ENCODE assay signal across 26 cellular contexts in the genomic region with DNA sequence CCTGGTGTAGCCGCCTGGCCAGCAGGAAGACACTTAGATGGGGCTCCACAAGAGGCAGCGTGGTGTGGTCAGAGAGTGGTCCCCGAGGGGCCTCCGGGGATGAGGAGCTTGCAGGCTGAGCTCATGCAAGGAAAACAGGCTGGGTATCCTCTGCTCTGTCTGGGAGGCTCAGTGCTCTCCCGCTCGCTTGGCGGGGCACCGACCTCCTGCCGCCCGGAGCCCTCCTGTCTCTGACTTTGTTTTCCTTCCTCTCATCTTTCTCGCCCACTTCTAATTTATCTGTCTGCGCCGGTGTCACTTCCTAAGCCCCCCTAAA. TPM values are rescaled to one million over a fixed set of nuclear protein-coding genes. Genes with fewer than 3 reads are reported as not detected.
"Had no signal": no experiment of that assay in that cellular context is flagged by ENCODE, and none has a peak within 500 bp of the region (broad histone marks: within the 10 kb centered on the region; RNA-seq: fewer than 3 reads in every experiment).

No MANE protein-coding gene starts in this region.

- DNase-seq: activated CD4-positive, alpha-beta T cell treated with anti-CD3 and anti-CD28 coated beads, Interleukin-2, amount 10 ng/mL, durations not matched to agents 24 days and 14 days; activated CD8-positive, alpha-beta T cell treated with anti-CD3 and anti-CD28 coated beads for 36 hours; activated naive CD4-positive, alpha-beta T cell treated with Interleukin-2 at 50 U/mL for 16 hours; activated naive CD8-positive, alpha-beta T cell treated with anti-CD3 and anti-CD28 coated beads, Interleukin-2, amount 10 ng/mL, durations not matched to agents 7 days and 5 days; activated T-cell treated with anti-CD3 and anti-CD28 coated beads, Interleukin-2, amount 50 U/mL, for 1 hour; body of pancreas; caudate nucleus; dorsolateral prefrontal cortex; foreskin melanocyte; head of caudate nucleus; left ventricle myocardium superior; naive thymus-derived CD8-positive, alpha-beta T cell; nucleus accumbens; stimulated activated CD4-positive, alpha-beta T cell treated with anti-CD3 and anti-CD28 coated beads, Interleukin-15, amount 100 ng/mL, for 24 hours; stimulated activated CD4-positive, alpha-beta T cell treated with anti-CD3 and anti-CD28 coated beads, Interleukin-2, amount 100 ng/mL, for 48 hours; T1000 had no signal

- H3K4me3 ChIP-seq: body of pancreas, dorsolateral prefrontal cortex, skin epidermis, tibial nerve had no signal

- H3K27ac Mint-ChIP-seq: activated CD4-positive, alpha-beta T cell treated with anti-CD3 and anti-CD28 coated beads, Interleukin-2, amount 10 ng/mL, durations not matched to agents 24 days and 14 days; activated CD8-positive, alpha-beta T cell treated with anti-CD3 and anti-CD28 coated beads for 36 hours; activated naive CD8-positive, alpha-beta T cell treated with anti-CD3 and anti-CD28 coated beads, Interleukin-2, amount 10 ng/mL, durations not matched to agents 7 days and 5 days; activated T-helper 2 cell treated with anti-CD3 and anti-CD28 coated beads, Interferon-gamma antibody, Interleukin-2, Interleukin-4, amounts not matched to agents 10 μg/mL and 5 μg/mL and 100 μg/mL, durations not matched to agents 14 hours and 24 hours and 36 hours; naive thymus-derived CD8-positive, alpha-beta T cell; progenitor cell of endocrine pancreas; stimulated activated naive CD8-positive, alpha-beta T cell treated with anti-CD3 and anti-CD28 coated beads, Interleukin-15, Interleukin-2, amounts not matched to agents 100 ng/mL and 50 ng/mL, for 24 hours had no signal

- FAIRE-seq: colon had no signal

- H3K27ac ChIP-seq: body of pancreas, dorsolateral prefrontal cortex, epithelial cell of prostate, skin epidermis, tibial nerve had no signal

- H3K4me1 Mint-ChIP-seq: activated CD4-positive, alpha-beta T cell treated with anti-CD3 and anti-CD28 coated beads, Interleukin-2, amount 10 ng/mL, durations not matched to agents 24 days and 14 days; activated naive CD8-positive, alpha-beta T cell treated with anti-CD3 and anti-CD28 coated beads, Interleukin-2, amount 10 ng/mL, durations not matched to agents 7 days and 5 days had no signal

- H3K27me3 Mint-ChIP-seq: activated CD4-positive, alpha-beta T cell treated with anti-CD3 and anti-CD28 coated beads, Interleukin-2, amount 10 ng/mL, durations not matched to agents 24 days and 14 days; activated naive CD8-positive, alpha-beta T cell treated with anti-CD3 and anti-CD28 coated beads, Interleukin-2, amount 10 ng/mL, durations not matched to agents 7 days and 5 days had no signal

- H3K36me3 Mint-ChIP-seq: activated naive CD8-positive, alpha-beta T cell treated with anti-CD3 and anti-CD28 coated beads, Interleukin-2, amount 10 ng/mL, durations not matched to agents 7 days and 5 days; naive thymus-derived CD8-positive, alpha-beta T cell had no signal

- H3K27me3 ChIP-seq: body of pancreas had no signal

- H3K4me1 ChIP-seq: body of pancreas, tibial nerve had no signal

- H3K9me3 ChIP-seq: body of pancreas, tibial nerve had no signal

- H3K36me3 ChIP-seq: tibial nerve had no signal

- H3K9me3 Mint-ChIP-seq: activated CD4-positive, alpha-beta T cell treated with anti-CD3 and anti-CD28 coated beads, Interleukin-2, amount 10 ng/mL, durations not matched to agents 24 days and 14 days; activated CD8-positive, alpha-beta T cell treated with anti-CD3 and anti-CD28 coated beads for 36 hours; activated naive CD8-positive, alpha-beta T cell treated with anti-CD3 and anti-CD28 coated beads, Interleukin-2, amount 10 ng/mL, durations not matched to agents 7 days and 5 days; activated T-helper 2 cell treated with anti-CD3 and anti-CD28 coated beads, Interferon-gamma antibody, Interleukin-2, Interleukin-4, amounts not matched to agents 10 μg/mL and 5 μg/mL and 100 μg/mL, durations not matched to agents 14 hours and 24 hours and 36 hours; naive thymus-derived CD8-positive, alpha-beta T cell; stimulated activated naive CD8-positive, alpha-beta T cell treated with anti-CD3 and anti-CD28 coated beads, Interleukin-15, Interleukin-2, amounts not matched to agents 100 ng/mL and 50 ng/mL, for 24 hours had no signal

- H3K4me3 Mint-ChIP-seq: activated CD4-positive, alpha-beta T cell treated with anti-CD3 and anti-CD28 coated beads, Interleukin-2, amount 10 ng/mL, durations not matched to agents 24 days and 14 days; activated CD8-positive, alpha-beta T cell treated with anti-CD3 and anti-CD28 coated beads for 36 hours; activated naive CD8-positive, alpha-beta T cell treated with anti-CD3 and anti-CD28 coated beads, Interleukin-2, amount 10 ng/mL, durations not matched to agents 7 days and 5 days; naive thymus-derived CD8-positive, alpha-beta T cell; stimulated activated naive CD8-positive, alpha-beta T cell treated with anti-CD3 and anti-CD28 coated beads, Interleukin-15, Interleukin-2, amounts not matched to agents 100 ng/mL and 50 ng/mL, for 24 hours had no signal

RNA-seq across cellular contexts. Expression of a gene that starts 31.3 kb away (rescaled TPM):
- total RNA-seq: activated CD4-positive, alpha-beta T cell treated with anti-CD3 and anti-CD28 coated beads, Interleukin-2, amount 10 ng/mL, durations not matched to agents 24 days and 14 days; activated CD8-positive, alpha-beta T cell treated with anti-CD3 and anti-CD28 coated beads for 36 hours; activated naive CD8-positive, alpha-beta T cell treated with anti-CD3 and anti-CD28 coated beads, Interleukin-2, amount 10 ng/mL, durations not matched to agents 7 days and 5 days; activated T-helper 2 cell treated with anti-CD3 and anti-CD28 coated beads, Interferon-gamma antibody, Interleukin-2, Interleukin-4, amounts not matched to agents 10 μg/mL and 5 μg/mL and 100 μg/mL, durations not matched to agents 14 hours and 24 hours and 36 hours; fibroblast of lung; kidney epithelial cell; naive thymus-derived CD8-positive, alpha-beta T cell; T-helper 1 cell treated with Interleukin-12 subunit alpha and Interleukin-12 subunit beta and Interleukin-4 antibody, amounts not matched to agents 30 ng/mL and 1 ng/mL, for 36 hours; tibial nerve had no signal
- polyA plus RNA-seq: fibroblast of lung; naive thymus-derived CD8-positive, alpha-beta T cell had no signal
